ENCODE assay signal across 1 cellular context in genomic region chr7:112788778-112789343, GRCh38.
TF ChIP-seq lines count a peak whose summit lies in the region.

No MANE protein-coding gene starts in this region.

TF ChIP-seq in HepG2, 621 proteins besides CTCF, POLR2A, EP300 and RAD21 (continued from another document):
- no peak for TF ChIP-seq ZNF549 (CRISPR knock-in tag; IDR thresholded peaks at IDR 0.05)
- TF ChIP-seq NRL (CRISPR knock-in tag; IDR thresholded peaks at IDR 0.05; ENCODE audit: borderline replicate concordance), result no peak
- no peak for TF ChIP-seq ZNF556 (CRISPR knock-in tag; IDR thresholded peaks at IDR 0.05; ENCODE audit: borderline replicate concordance)
- no peak for TF ChIP-seq SAP130 (CRISPR knock-in tag; IDR thresholded peaks at IDR 0.05; ENCODE audit: low read depth)
- TF ChIP-seq ZNF326 (CRISPR knock-in tag; IDR thresholded peaks at IDR 0.05; ENCODE audit: borderline replicate concordance), result no peak
- no peak for TF ChIP-seq ZNF142 (CRISPR knock-in tag; IDR thresholded peaks at IDR 0.05)
- no peak for TF ChIP-seq ADNP (CRISPR knock-in tag; IDR thresholded peaks at IDR 0.05)
